In genomic region chr19:57191141-57192063, GRCh38 we compare ENCODE assay signal across 1 cellular context.
A peak's percentile ranks its signal among the peaks of the same experiment; 100 is the strongest.
TF ChIP-seq lines count a peak whose summit lies in the region.

Gene ZNF264 (plus strand): TSS chr19:57191500. CDS start chr19:57191914, 414 bp downstream.

TF ChIP-seq in HepG2, 621 proteins besides CTCF, POLR2A, EP300 and RAD21 (continued from another document and continues in another):
- TF ChIP-seq HMGXB4 (CRISPR knock-in tag; IDR thresholded peaks at IDR 0.05; ENCODE audit: borderline replicate concordance in 1 of 2, low read depth in 1 of 2) (peak; percentile 67 to 95), IRF2 (CRISPR knock-in tag; IDR thresholded peaks at IDR 0.05) (peak; percentile 24; the same call in 1 of the 2 replicates), ZBTB7B (CRISPR knock-in tag; IDR thresholded peaks at IDR 0.05) (no peak), YEATS2 (CRISPR knock-in tag; IDR thresholded peaks at IDR 0.05; ENCODE audit: borderline replicate concordance) (peak; percentile 74; the same call in 1 of the 2 replicates), HNRNPUL1 (IDR thresholded peaks at IDR 0.05; ENCODE audit: low read depth, low read length) (no peak), RBFOX2 (IDR thresholded peaks at IDR 0.05; ENCODE audit: low read depth, low read length) (peak; percentile 85), ZEB1 (IDR thresholded peaks at IDR 0.05; ENCODE audit: insufficient replicate concordance, low read depth) (no peak), ELF1 (CRISPR knock-in tag; IDR thresholded peaks at IDR 0.05) (peak; percentile 94), ZFP37 (CRISPR knock-in tag; IDR thresholded peaks at IDR 0.05; ENCODE audit: borderline replicate concordance) (0 out of 2 replicates have a peak, but pooled peaks have one; percentile 22), NONO (IDR thresholded peaks at IDR 0.05) (no peak), NONO (CRISPR knock-in tag; conservative IDR thresholded peaks at IDR 0.05) (no peak), RXRA (CRISPR knock-in tag; IDR thresholded peaks at IDR 0.05) (no peak), LBX2 (CRISPR knock-in tag; IDR thresholded peaks at IDR 0.05; ENCODE audit: borderline replicate concordance) (0 out of 2 replicates have a peak, but pooled peaks have one; percentile 59), ZNF235 (CRISPR knock-in tag; IDR thresholded peaks at IDR 0.05; ENCODE audit: borderline replicate concordance) (no peak; the same call in 1 of the 2 replicates), KDM3A (CRISPR knock-in tag; IDR thresholded peaks at IDR 0.05; ENCODE audit: low read depth) (no peak), FOXP1 (IDR thresholded peaks at IDR 0.05) (no peak), FOXP1 (CRISPR knock-in tag; IDR thresholded peaks at IDR 0.05) (no peak), GATAD1 (CRISPR knock-in tag; IDR thresholded peaks at IDR 0.05) (peak; percentile 71; the same call in 1 of the 2 replicates), ZNF891 (CRISPR knock-in tag; IDR thresholded peaks at IDR 0.05) (peak; percentile 45; the same call in 1 of the 2 replicates), REPIN1 (CRISPR knock-in tag; IDR thresholded peaks at IDR 0.05; ENCODE audit: borderline replicate concordance, low read depth) (peak; percentile 39; the same call in 1 of the 2 replicates), ATM (IDR thresholded peaks at IDR 0.05; ENCODE audit: borderline replicate concordance) (no peak), ZNF576 (CRISPR knock-in tag; IDR thresholded peaks at IDR 0.05) (0 out of 2 replicates have a peak, but pooled peaks have one; percentile 17), HNF1B (CRISPR knock-in tag; IDR thresholded peaks at IDR 0.05) (peak; percentile 79; the same call in 1 of the 2 replicates), ATF7 (IDR thresholded peaks at IDR 0.05) (no peak), ATF7 (CRISPR knock-in tag; IDR thresholded peaks at IDR 0.05) (0 out of 2 replicates have a peak, but pooled peaks have one; percentile 16), ZFX (CRISPR knock-in tag; IDR thresholded peaks at IDR 0.05; ENCODE audit: low read depth) (peak; percentile 88), HDAC2 (CRISPR knock-in tag; IDR thresholded peaks at IDR 0.05) (peak; percentile 50), ZNF318 (CRISPR knock-in tag; IDR thresholded peaks at IDR 0.05) (peak; percentile 8; the same call in 1 of the 2 replicates), IKZF4 (CRISPR knock-in tag; IDR thresholded peaks at IDR 0.05; ENCODE audit: borderline replicate concordance, low read depth, not compliant biosample characterization) (no peak), CBX5 (CRISPR knock-in tag; IDR thresholded peaks at IDR 0.05; ENCODE audit: borderline replicate concordance) (peak; percentile 70; the same call in 1 of the 2 replicates), SATB2 (CRISPR knock-in tag; IDR thresholded peaks at IDR 0.05) (no peak), ZNF562 (CRISPR knock-in tag; IDR thresholded peaks at IDR 0.05; ENCODE audit: borderline replicate concordance) (no peak), PAXIP1 (CRISPR knock-in tag; conservative IDR thresholded peaks at IDR 0.05) (no peak), CENPX (CRISPR knock-in tag; IDR thresholded peaks at IDR 0.05) (no peak), CREM (IDR thresholded peaks at IDR 0.05) (peak; percentile 35; the same call in 1 of the 2 replicates), CREM (CRISPR knock-in tag; IDR thresholded peaks at IDR 0.05) (no peak), ZSCAN30 (CRISPR knock-in tag; IDR thresholded peaks at IDR 0.05) (no peak), DBP (CRISPR knock-in tag; IDR thresholded peaks at IDR 0.05; ENCODE audit: not compliant biosample characterization) (peak; percentile 68), FOSL1 (CRISPR knock-in tag; IDR thresholded peaks at IDR 0.05; ENCODE audit: borderline replicate concordance) (no peak), ZNF777 (CRISPR knock-in tag; IDR thresholded peaks at IDR 0.05) (peak; percentile 97)
